In the genomic region with DNA sequence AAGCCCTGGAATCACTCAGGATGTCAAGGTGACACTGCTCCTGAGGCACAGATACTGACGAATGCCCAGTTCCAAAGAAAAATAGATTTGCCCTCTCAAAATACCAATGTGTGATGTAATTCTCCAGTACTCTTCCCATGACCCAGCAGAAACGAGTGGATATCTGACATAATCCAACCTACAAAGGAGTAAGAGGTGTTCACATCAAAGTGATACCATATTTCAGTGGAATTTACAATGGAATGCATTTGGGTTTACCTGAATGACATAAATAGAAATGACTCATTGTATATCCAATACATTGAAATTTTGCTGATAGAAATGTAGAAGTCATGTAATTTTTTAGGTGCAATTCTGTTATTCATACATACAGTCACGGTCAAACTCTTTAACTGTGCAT, we compare ENCODE assay signal across 38 cellular contexts.
"Had no signal": no experiment of that assay in that cellular context is flagged by ENCODE, and none has a peak within 500 bp of the region (broad histone marks: within the 10 kb centered on the region; RNA-seq: fewer than 3 reads in every experiment).

No MANE protein-coding gene starts in this region.

- H3K4me3 Mint-ChIP-seq: activated B cell treated with CpG ODN at 0.5 μM for 24 hours; activated CD4-positive, alpha-beta memory T cell treated with anti-CD3 and anti-CD28 coated beads for 36 hours; activated CD4-positive, alpha-beta T cell treated with anti-CD3 and anti-CD28 coated beads, Interleukin-2, amount 10 ng/mL, durations not matched to agents 24 days and 14 days; activated CD8-positive, alpha-beta T cell treated with anti-CD3 and anti-CD28 coated beads for 36 hours; activated naive CD4-positive, alpha-beta T cell treated with anti-CD3 and anti-CD28 coated beads for 36 hours; activated naive CD8-positive, alpha-beta T cell treated with anti-CD3 and anti-CD28 coated beads for 36 hours; activated T-cell treated with anti-CD3 and anti-CD28 coated beads, Interleukin-2, amount 50 U/mL, for 4 hours; activated T-cell treated with anti-CD3 and anti-CD28 coated beads, Interleukin-2, amount 50 U/mL, for 72 hours; activated T-helper 1 cell treated with anti-CD3 and anti-CD28 coated beads, Interleukin-12 subunit alpha, Interleukin-12 subunit beta, Interleukin-2, Interleukin-4 antibody, amounts not matched to agents 30 ng/mL and 10 ng/mL and 1 ng/mL, durations not matched to agents 14 hours and 24 hours and 36 hours; activated T-helper 17 cell treated with anti-CD3 and anti-CD28 coated beads, Interleukin-2, amount 50 U/mL, for 72 hours; central memory CD8-positive, alpha-beta T cell; T-helper 2 cell treated with Interferon-gamma antibody and Interleukin-4, amounts not matched to agents 5 μg/mL and 100 μg/mL, for 36 hours had no signal

- H3K9me3 ChIP-seq: adrenal gland, body of pancreas, breast epithelium had no signal

- H3K4me1 ChIP-seq: adrenal gland, body of pancreas, breast epithelium had no signal

- H3K27me3 Mint-ChIP-seq: activated B cell treated with CpG ODN at 0.5 μM for 24 hours; activated CD4-positive, alpha-beta T cell treated with anti-CD3 and anti-CD28 coated beads, Interleukin-2, amount 10 ng/mL, durations not matched to agents 24 days and 14 days; activated CD8-positive, alpha-beta T cell treated with anti-CD3 and anti-CD28 coated beads for 36 hours; activated naive CD8-positive, alpha-beta T cell treated with anti-CD3 and anti-CD28 coated beads for 36 hours; activated T-helper 17 cell treated with anti-CD3 and anti-CD28 coated beads, Interleukin-2, amount 50 U/mL, for 72 hours; central memory CD8-positive, alpha-beta T cell had no signal

- H3K36me3 Mint-ChIP-seq: activated CD4-positive, alpha-beta memory T cell treated with anti-CD3 and anti-CD28 coated beads for 36 hours; activated naive CD4-positive, alpha-beta T cell treated with anti-CD3 and anti-CD28 coated beads, Interleukin-2, amount 50 U/mL, for 72 hours; activated naive CD8-positive, alpha-beta T cell treated with anti-CD3 and anti-CD28 coated beads for 36 hours had no signal

- FAIRE-seq: astrocyte, TTC549 had no signal

- H3K36me3 ChIP-seq: adrenal gland, brain microvascular endothelial cell, breast epithelium, cardiac muscle cell had no signal

- H3K4me1 Mint-ChIP-seq: activated B cell treated with CpG ODN at 0.5 μM for 24 hours; activated CD4-positive, alpha-beta T cell treated with anti-CD3 and anti-CD28 coated beads, Interleukin-2, amount 10 ng/mL, durations not matched to agents 24 days and 14 days; activated naive CD8-positive, alpha-beta T cell treated with anti-CD3 and anti-CD28 coated beads for 36 hours; activated T-helper 17 cell treated with anti-CD3 and anti-CD28 coated beads, Interleukin-2, amount 50 U/mL, for 72 hours; central memory CD8-positive, alpha-beta T cell had no signal

- H3K27ac Mint-ChIP-seq: activated B cell treated with CpG ODN at 0.5 μM for 24 hours; activated CD4-positive, alpha-beta memory T cell treated with anti-CD3 and anti-CD28 coated beads for 36 hours; activated CD4-positive, alpha-beta T cell treated with anti-CD3 and anti-CD28 coated beads, Interleukin-2, amount 10 ng/mL, durations not matched to agents 24 days and 14 days; activated CD8-positive, alpha-beta T cell treated with anti-CD3 and anti-CD28 coated beads for 36 hours; activated naive CD4-positive, alpha-beta T cell treated with anti-CD3 and anti-CD28 coated beads for 36 hours; activated naive CD4-positive, alpha-beta T cell treated with anti-CD3 and anti-CD28 coated beads, Interleukin-2, amount 50 U/mL, for 72 hours; activated naive CD8-positive, alpha-beta T cell treated with anti-CD3 and anti-CD28 coated beads for 36 hours; activated T-cell treated with anti-CD3 and anti-CD28 coated beads, Interleukin-2, amount 50 U/mL, for 72 hours; activated T-helper 1 cell treated with anti-CD3 and anti-CD28 coated beads, Interleukin-12 subunit alpha, Interleukin-12 subunit beta, Interleukin-2, Interleukin-4 antibody, amounts not matched to agents 30 ng/mL and 10 ng/mL and 1 ng/mL, durations not matched to agents 14 hours and 24 hours and 36 hours; activated T-helper 17 cell treated with anti-CD3 and anti-CD28 coated beads, Interleukin-2, amount 50 U/mL, for 72 hours; T-helper 2 cell treated with Interferon-gamma antibody and Interleukin-4, amounts not matched to agents 5 μg/mL and 100 μg/mL, for 36 hours had no signal

- H3K27me3 ChIP-seq: body of pancreas, brain microvascular endothelial cell, breast epithelium, cardiac muscle cell had no signal

- ATAC-seq: activated CD8-positive, alpha-beta T cell treated with anti-CD3 and anti-CD28 coated beads for 36 hours; activated naive CD4-positive, alpha-beta T cell treated with anti-CD3 and anti-CD28 coated beads, Interleukin-2, amount 50 U/mL, for 72 hours; activated T-cell treated with anti-CD3 and anti-CD28 coated beads, Interleukin-2, amount 50 U/mL, for 4 hours; activated T-cell treated with anti-CD3 and anti-CD28 coated beads, Interleukin-2, amount 50 U/mL, for 72 hours; activated T-helper 17 cell treated with anti-CD3 and anti-CD28 coated beads, Interleukin-2, amount 50 U/mL, for 72 hours; body of pancreas had no signal

- H3K27ac ChIP-seq: adrenal gland, body of pancreas, brain microvascular endothelial cell, breast epithelium, cardiac muscle cell, VCaP had no signal

- DNase-seq: activated B cell treated with CpG ODN at 0.5 μM for 24 hours; activated CD4-positive, alpha-beta memory T cell treated with anti-CD3 and anti-CD28 coated beads for 36 hours; activated CD4-positive, alpha-beta T cell treated with anti-CD3 and anti-CD28 coated beads for 4 hours; activated CD4-positive, alpha-beta T cell treated with anti-CD3 and anti-CD28 coated beads, Interleukin-2, amount 10 ng/mL, durations not matched to agents 24 days and 14 days; activated CD4-positive, alpha-beta T cell treated with anti-CD3 and anti-CD28 coated beads, Interleukin-2, amount 50 U/mL, for 1 hour; activated CD4-positive, alpha-beta T cell treated with anti-CD3 and anti-CD28 coated beads, Interleukin-2, amount 50 U/mL, for 4 hours; activated CD4-positive, CD25-positive, alpha-beta regulatory T cell treated with anti-CD3 and anti-CD28 coated beads, Interleukin-2, amount 50 U/mL, for 72 hours; activated CD8-positive, alpha-beta memory T cell treated with anti-CD3 and anti-CD28 coated beads, Interleukin-2, amount 50 U/mL, for 4 hours; activated CD8-positive, alpha-beta T cell treated with anti-CD3 and anti-CD28 coated beads for 36 hours; activated effector memory CD4-positive, alpha-beta T cell treated with anti-CD3 and anti-CD28 coated beads, Interleukin-2, amount 50 U/mL, for 16 hours; activated gamma-delta T cell treated with Interleukin-2 at 50 U/mL for 16 hours; activated naive CD4-positive, alpha-beta T cell; activated naive CD4-positive, alpha-beta T cell treated with anti-CD3 and anti-CD28 coated beads for 36 hours; activated naive CD4-positive, alpha-beta T cell treated with anti-CD3 and anti-CD28 coated beads, Interleukin-2, amount 50 U/mL, for 16 hours; activated naive CD8-positive, alpha-beta T cell treated with anti-CD3 and anti-CD28 coated beads for 36 hours; activated T-cell treated with anti-CD3 and anti-CD28 coated beads for 4 hours; activated T-cell treated with anti-CD3 and anti-CD28 coated beads, Interleukin-2, amount 50 U/mL, for 1 hour; activated T-cell treated with anti-CD3 and anti-CD28 coated beads, Interleukin-2, amount 50 U/mL, for 4 hours; activated T-cell treated with anti-CD3 and anti-CD28 coated beads, Interleukin-2, amount 50 U/mL, for 72 hours; adrenal gland; amniotic stem cell; aorta; body of pancreas; brain microvascular endothelial cell; caudate nucleus; cerebellar nuclear complex; T-helper 2 cell; T-helper 9 cell had no signal

- H3K4me3 ChIP-seq: adrenal gland, body of pancreas, breast epithelium, cardiac muscle cell had no signal

- H3K9me3 Mint-ChIP-seq: activated B cell treated with CpG ODN at 0.5 μM for 24 hours; activated CD4-positive, alpha-beta memory T cell treated with anti-CD3 and anti-CD28 coated beads for 36 hours; activated CD4-positive, alpha-beta T cell treated with anti-CD3 and anti-CD28 coated beads, Interleukin-2, amount 10 ng/mL, durations not matched to agents 24 days and 14 days; activated CD8-positive, alpha-beta T cell treated with anti-CD3 and anti-CD28 coated beads for 36 hours; activated naive CD4-positive, alpha-beta T cell treated with anti-CD3 and anti-CD28 coated beads for 36 hours; activated naive CD4-positive, alpha-beta T cell treated with anti-CD3 and anti-CD28 coated beads, Interleukin-2, amount 50 U/mL, for 72 hours; activated naive CD8-positive, alpha-beta T cell treated with anti-CD3 and anti-CD28 coated beads for 36 hours; activated T-cell treated with anti-CD3 and anti-CD28 coated beads, Interleukin-2, amount 50 U/mL, for 4 hours; activated T-cell treated with anti-CD3 and anti-CD28 coated beads, Interleukin-2, amount 50 U/mL, for 72 hours; activated T-helper 1 cell treated with anti-CD3 and anti-CD28 coated beads, Interleukin-12 subunit alpha, Interleukin-12 subunit beta, Interleukin-2, Interleukin-4 antibody, amounts not matched to agents 30 ng/mL and 10 ng/mL and 1 ng/mL, durations not matched to agents 14 hours and 24 hours and 36 hours; activated T-helper 17 cell treated with anti-CD3 and anti-CD28 coated beads, Interleukin-2, amount 50 U/mL, for 72 hours; T-helper 2 cell treated with Interferon-gamma antibody and Interleukin-4, amounts not matched to agents 5 μg/mL and 100 μg/mL, for 36 hours had no signal
